In genomic region chr22:42473484-42474193, GRCh38 we compare ENCODE assay signal across 7 cellular contexts. TPM values are rescaled to one million over a fixed set of nuclear protein-coding genes. Genes with fewer than 3 reads are reported as not detected.
DNase-seq lines count a peak whose midpoint lies in the region; ATAC-seq and TF ChIP-seq lines count a peak whose summit lies in the region.

No MANE protein-coding gene starts in this region.

- H3K4me1 ChIP-seq in DND-41 (ENCODE audit: insufficient read depth, low read length) (no peaks in the 10 kb centered on the region), Panc1 (ENCODE audit: control insufficient read depth, insufficient read depth, low read length) (no peaks in the 10 kb centered on the region)

- H3K27me3 Mint-ChIP-seq in mesothelial cell of epicardium (ENCODE audit: low read depth), result no peaks in the 10 kb centered on the region
- H3K27me3 Mint-ChIP-seq in activated CD4-positive, alpha-beta memory T cell treated with anti-CD3 and anti-CD28 coated beads for 36 hours, result no peaks in the 10 kb centered on the region

- POLR2A ChIA-PET in Panc1 (lab: Charles Lee), result no interaction called here
- POLR2A ChIA-PET in activated CD4-positive, alpha-beta memory T cell treated with anti-CD3 and anti-CD28 coated beads for 36 hours (lab: Charles Lee), result no interaction called here

- ATAC-seq in DND-41 (ENCODE audit: insufficient read depth, low read depth), result peak; percentile 83
- ATAC-seq in Panc1, result peak; percentile 88
- no peak for ATAC-seq in GM18520 (IDR thresholded peaks at IDR 0.05; ENCODE audit: unreplicated experiment)

- no peaks in the 10 kb centered on the region for H3K36me3 ChIP-seq in DND-41 (ENCODE audit: insufficient read depth, low read length)
- no peaks in the 10 kb centered on the region for H3K36me3 ChIP-seq in Panc1 (ENCODE audit: control insufficient read depth, insufficient read depth, low read length)

- peak; percentile 80 for TF ChIP-seq CTCF in DND-41 (IDR thresholded peaks at IDR 0.05; ENCODE audit: borderline replicate concordance, extremely low read depth, low read length, poor library complexity, severe bottlenecking)
- TF ChIP-seq CTCF in Panc1 (IDR thresholded peaks at IDR 0.05), result peak; percentile 73
- peak; percentile 28 to 72 (median 60) for TF ChIP-seq CTCF in dorsolateral prefrontal cortex (IDR thresholded peaks at IDR 0.05 in 54 of 56, conservative IDR thresholded peaks at IDR 0.05 in 2 of 56; ENCODE audit: low read depth in 1 of 56, partially characterized antibody in 56 of 56)
- peak; percentile 80 for TF ChIP-seq CTCF in mesothelial cell of epicardium (IDR thresholded peaks at IDR 0.05; ENCODE audit: unreplicated experiment)

- no peak overlapping the region for H3K9ac ChIP-seq in DND-41 (ENCODE audit: low read depth, low read length)

- in situ Hi-C loops in Panc1 (cut with HindIII; ENCODE audit: low pct_unique_long_range_greater_than_20kb, low sequenced_read_pairs), result no loop called here

- no peak overlapping the region for H3K27ac Mint-ChIP-seq in mesothelial cell of epicardium
- no peak overlapping the region for H3K27ac Mint-ChIP-seq in activated CD4-positive, alpha-beta memory T cell treated with anti-CD3 and anti-CD28 coated beads for 36 hours

- H3K9me3 ChIP-seq in DND-41 (ENCODE audit: insufficient read depth, low read length, severe bottlenecking), result no peaks in the 10 kb centered on the region
- no peaks in the 10 kb centered on the region for H3K9me3 ChIP-seq in Panc1 (ENCODE audit: control insufficient read depth, insufficient read depth, low read depth, low read length)

- no TSS peak for BruUV-seq in Panc1 (replicated peaks; lab: Mats Ljungman, UMichigan)

- no peak overlapping the region for H3K4me3 ChIP-seq in DND-41 (ENCODE audit: low read depth in 1 of 2, low read length in 2 of 2)
- H3K4me3 ChIP-seq in Panc1 (ENCODE audit: low read depth in 2 of 2, low read length in 2 of 2), result no peak overlapping the region
- no peak overlapping the region for H3K4me3 ChIP-seq in dorsolateral prefrontal cortex

- no peak overlapping the region for H2AFZ ChIP-seq in DND-41 (ENCODE audit: low read depth, low read length)

- no peaks in the 10 kb centered on the region for H4K20me1 ChIP-seq in DND-41 (ENCODE audit: insufficient read depth, low read length)

- no peak overlapping the region for H3K4me2 ChIP-seq in DND-41 (ENCODE audit: insufficient read depth, low read length)

- intact Hi-C loops in Panc1 (cut with micrococcal nuclease; ENCODE audit: unreplicated experiment), result no loop called here
- intact Hi-C loops in dorsolateral prefrontal cortex (cut with DNase I), result loop anchor here in 1 of 2 donors (5.0 kb wide), 1 partner anchor 36 kb away; no protein-coding TSS in a partner anchor
- intact Hi-C loops in activated CD4-positive, alpha-beta memory T cell treated with anti-CD3 and anti-CD28 coated beads for 36 hours (cut with micrococcal nuclease), result no loop called here

- H3K9me3 Mint-ChIP-seq in mesothelial cell of epicardium, result no peaks in the 10 kb centered on the region
- H3K9me3 Mint-ChIP-seq in activated CD4-positive, alpha-beta memory T cell treated with anti-CD3 and anti-CD28 coated beads for 36 hours, result no peaks in the 10 kb centered on the region

- H3K4me3 Mint-ChIP-seq in mesothelial cell of epicardium, result no peak overlapping the region
- H3K4me3 Mint-ChIP-seq in activated CD4-positive, alpha-beta memory T cell treated with anti-CD3 and anti-CD28 coated beads for 36 hours, result no peak overlapping the region

- no peak overlapping the region for H3K27ac ChIP-seq in DND-41 (ENCODE audit: low read length)
- no peak overlapping the region for H3K27ac ChIP-seq in Panc1 (ENCODE audit: low read length)
- H3K27ac ChIP-seq in dorsolateral prefrontal cortex, result no peak overlapping the region

- DNase-seq in DND-41, result peak; percentile 27
- DNase-seq in HT1080 (ENCODE audit: low read depth), result peak; percentile 48
- peak; percentile 22 for DNase-seq in Panc1 (ENCODE audit: low read depth, low spot score)
- no peak for DNase-seq in dorsolateral prefrontal cortex
- no peak for DNase-seq in mesothelial cell of epicardium (ENCODE audit: low spot score in 2 of 2, unreplicated experiment in 2 of 2)
- no peak for DNase-seq in activated CD4-positive, alpha-beta memory T cell treated with anti-CD3 and anti-CD28 coated beads for 36 hours

- H3K27me3 ChIP-seq in DND-41 (ENCODE audit: insufficient read depth, low read length, poor library complexity) (peaks cover 3% of the 10 kb centered on the region), Panc1 (ENCODE audit: control insufficient read depth, insufficient read depth, low read length) (no peaks in the 10 kb centered on the region), dorsolateral prefrontal cortex (no peaks in the 10 kb centered on the region)

- no peaks in the 10 kb centered on the region for H3K4me1 Mint-ChIP-seq in mesothelial cell of epicardium
- peaks cover 5% of the 10 kb centered on the region for H3K4me1 Mint-ChIP-seq in activated CD4-positive, alpha-beta memory T cell treated with anti-CD3 and anti-CD28 coated beads for 36 hours (ENCODE audit: low read depth)

- CTCF ChIA-PET in Panc1 (lab: Charles Lee), result interaction anchor here (0.5 to 0.6 kb wide), 4 partner anchors 8 to 67 kb away, joined by 3 to 4 read pairs (median 3); no protein-coding TSS in a partner anchor
- CTCF ChIA-PET in activated CD4-positive, alpha-beta memory T cell treated with anti-CD3 and anti-CD28 coated beads for 36 hours (lab: Charles Lee), result interaction anchor here (0.7 to 2.6 kb wide), 9 partner anchors 11 to 507 kb away, joined by 3 to 24 read pairs (median 5); partner anchors contain the start of gene NDUFA6

- H3K79me2 ChIP-seq in DND-41 (ENCODE audit: insufficient read depth, low read length), result no peaks in the 10 kb centered on the region

- no peaks in the 10 kb centered on the region for H3K36me3 Mint-ChIP-seq in mesothelial cell of epicardium
- no peaks in the 10 kb centered on the region for H3K36me3 Mint-ChIP-seq in activated CD4-positive, alpha-beta memory T cell treated with anti-CD3 and anti-CD28 coated beads for 36 hours

RNA-seq across cellular contexts. Expression of gene NFAM1, which starts 41.4 kb away (rescaled TPM):
- not detected in 2 replicates for total RNA-seq in HT1080 (2014; rRNA removed; shearing (Covaris generic))
- polyA plus RNA-seq in HT1080 (2015; cell fraction: cytosol; rRNA removed), result not detected in 2 replicates
- 0.05 TPM in 1 of 2 replicates, not detected in the other for polyA plus RNA-seq in HT1080 (2015; cell fraction: nucleus; rRNA removed)
- total RNA-seq in Panc1 (2021; ENCODE audit: unreplicated experiment) (0.41 TPM), dorsolateral prefrontal cortex (1 to 10 TPM in 96 of 120 experiments, under 1 TPM in 24; 0.44 to 5.1 (median 1.6) TPM), mesothelial cell of epicardium (0.27 to 0.34 TPM (median 0.32 TPM) in 3 replicates)
- 0.47 TPM for polyA plus RNA-seq in Panc1 (2012; ENCODE audit: insufficient read length)
- total RNA-seq in activated CD4-positive, alpha-beta memory T cell treated with anti-CD3 and anti-CD28 coated beads for 36 hours, result under 1 TPM; 0.15 to 0.24 TPM

RNA-seq across cellular contexts. Expression of gene RRP7A, which starts 46.0 kb away (rescaled TPM):
- 48.7 and 50.0 TPM in 2 replicates for total RNA-seq in HT1080 (2014; rRNA removed; shearing (Covaris generic))
- polyA plus RNA-seq in HT1080 (2015; cell fraction: cytosol; rRNA removed), result 29.6 and 36.0 TPM in 2 replicates
- 24.0 and 24.6 TPM in 2 replicates for polyA plus RNA-seq in HT1080 (2015; cell fraction: nucleus; rRNA removed)
- total RNA-seq in Panc1 (2021; ENCODE audit: unreplicated experiment), result 29.8 TPM
- polyA plus RNA-seq in Panc1 (2012; ENCODE audit: insufficient read length), result 18.3 TPM
- 10 to 100 TPM; 21.6 to 73.5 (median 35.4) TPM for total RNA-seq in dorsolateral prefrontal cortex
- total RNA-seq in mesothelial cell of epicardium, result 52.2 to 59.6 TPM (median 53.2 TPM) in 3 replicates
- 100 to 1,000 TPM; 102 to 108 TPM for total RNA-seq in activated CD4-positive, alpha-beta memory T cell treated with anti-CD3 and anti-CD28 coated beads for 36 hours

Comparison
In these comparisons a context has a peak if more than half of its experiments do, and no peak if none do; other contexts are left out.
1. DNase-seq: peak in DND-41 (single experiment), HT1080 (single experiment) and Panc1 (single experiment); none in dorsolateral prefrontal cortex (0 of 10), mesothelial cell of epicardium (0 of 2) and activated CD4-positive, alpha-beta memory T cell treated with anti-CD3 and anti-CD28 coated beads for 36 hours (single experiment).
2. Peak in every context shown above with its lines, with median percentiles within 50 percentile points of each other: CTCF ChIP-seq.